ENCODE assay signal across 8 cellular contexts in genomic region chr22:17084554-17085276, GRCh38. TPM values are rescaled to one million over a fixed set of nuclear protein-coding genes. Genes with fewer than 3 reads are reported as not detected.
DNase-seq lines count a peak whose midpoint lies in the region; ATAC-seq, FAIRE-seq and TF ChIP-seq lines count a peak whose summit lies in the region.

TSS of gene IL17RA (plus strand) at chr22:17085000. CDS start at chr22:17085092, 92 bp downstream.

- CTCF ChIA-PET in activated CD4-positive, alpha-beta memory T cell treated with anti-CD3 and anti-CD28 coated beads for 36 hours (lab: Charles Lee), result interaction anchor here (1.0 to 2.0 kb wide), 3 partner anchors 10 to 87 kb away, joined by 5 to 10 read pairs (median 9); no protein-coding TSS in a partner anchor

- FAIRE-seq in GM19239 (lab: Jason Lieb, UNC), result peak; percentile 93

- peak; percentile 87 for TF ChIP-seq POLR2A in right lobe of liver (IDR thresholded peaks at IDR 0.05)

- H3K36me3 Mint-ChIP-seq in activated CD4-positive, alpha-beta memory T cell treated with anti-CD3 and anti-CD28 coated beads for 36 hours, result peaks cover 3% of the 10 kb centered on the region

- peak within 1 kb of the TSS; percentile 84 for H3K27ac Mint-ChIP-seq in activated CD4-positive, alpha-beta memory T cell treated with anti-CD3 and anti-CD28 coated beads for 36 hours

- peak within 1 kb of the TSS; percentile 79 for H3K4me3 Mint-ChIP-seq in activated CD4-positive, alpha-beta memory T cell treated with anti-CD3 and anti-CD28 coated beads for 36 hours

- H3K27me3 Mint-ChIP-seq in activated CD4-positive, alpha-beta memory T cell treated with anti-CD3 and anti-CD28 coated beads for 36 hours, result no peaks in the 10 kb centered on the region

- WGBS in right lobe of liver (ENCODE audit: insufficient coverage, low coverage, low lambda C conversion rate, missing lambda C conversion rate), result under 1% methylated on average over 17 of the region's 68 CpGs

- peak within 1 kb of the TSS; percentile 76 for H3K27ac ChIP-seq in duodenal mucosa (ENCODE audit: low read depth, low read length)
- H3K27ac ChIP-seq in right lobe of liver, result peak within 1 kb of the TSS; percentile 72 to 90 (median 88)

- intact Hi-C loops in activated CD4-positive, alpha-beta memory T cell treated with anti-CD3 and anti-CD28 coated beads for 36 hours (cut with micrococcal nuclease), result loop anchor here (5.0 to 10.0 kb wide), 3 partner anchors 133 to 690 kb away; partner anchors contain the start of genes ADA2, ATP6V1E1 and BID
- intact Hi-C loops in right lobe of liver (cut with DNase I), result loop anchor here in 1 of 2 donors (10.0 kb wide), 1 partner anchor 80 kb away; no protein-coding TSS in a partner anchor

- H3K9me3 Mint-ChIP-seq in activated CD4-positive, alpha-beta memory T cell treated with anti-CD3 and anti-CD28 coated beads for 36 hours, result no peaks in the 10 kb centered on the region

- H3K9ac ChIP-seq in duodenal mucosa (ENCODE audit: low read depth in 1 of 2, low read length in 2 of 2), result peak within 1 kb of the TSS; percentile 79 to 88

- H3K9me3 ChIP-seq in BE2C (no peaks in the 10 kb centered on the region), duodenal mucosa (ENCODE audit: control insufficient read depth in 1 of 2, low read length in 2 of 2) (no peaks in the 10 kb centered on the region), right lobe of liver (no peaks in the 10 kb centered on the region)

- ATAC-seq in HG03442 (IDR thresholded peaks at IDR 0.05; ENCODE audit: unreplicated experiment) (peak; percentile 90), right lobe of liver (peak; percentile 99 to 100 (median 99))

- peak within 1 kb of the TSS; percentile 56 for H3K4me3 ChIP-seq in BE2C (ENCODE audit: low read depth, low read length)
- peak within 1 kb of the TSS; percentile 81 to 86 for H3K4me3 ChIP-seq in duodenal mucosa (ENCODE audit: low read depth in 1 of 2, low read length in 2 of 2)
- H3K4me3 ChIP-seq in right lobe of liver, result peak within 1 kb of the TSS; percentile 97 to 99 (median 99)

- TF ChIP-seq CTCF in BE2C (IDR thresholded peaks at IDR 0.05; ENCODE audit: low read depth, low read length) (no peak), right lobe of liver (IDR thresholded peaks at IDR 0.05) (no peak)

- H3K36me3 ChIP-seq in BE2C, result no peaks in the 10 kb centered on the region
- H3K36me3 ChIP-seq in duodenal mucosa (ENCODE audit: control insufficient read depth in 1 of 2, insufficient read depth in 2 of 2, low read length in 2 of 2), result no peaks in the 10 kb centered on the region
- H3K36me3 ChIP-seq in right lobe of liver, result no peaks in the 10 kb centered on the region

- DNase-seq in BE2C, result peak; percentile 87
- peak; percentile 83 for DNase-seq in GM19239 (ENCODE audit: insufficient read length, low spot score)
- peak; percentile 98 for DNase-seq in NCI-H69 (lab: John Stamatoyannopoulos, UW)
- DNase-seq in activated CD4-positive, alpha-beta memory T cell treated with anti-CD3 and anti-CD28 coated beads for 36 hours, result peak; percentile 96
- peak; percentile 94 to 96 (median 96) for DNase-seq in right lobe of liver
- peak; percentile 92 for DNase-seq in stimulated activated CD4-positive, alpha-beta T cell treated with anti-CD3 and anti-CD28 coated beads, Interleukin-4, amount 100 ng/mL, for 24 hours

- peaks cover 45% of the 10 kb centered on the region for H3K4me1 Mint-ChIP-seq in activated CD4-positive, alpha-beta memory T cell treated with anti-CD3 and anti-CD28 coated beads for 36 hours (ENCODE audit: low read depth)

- POLR2A ChIA-PET in activated CD4-positive, alpha-beta memory T cell treated with anti-CD3 and anti-CD28 coated beads for 36 hours (lab: Charles Lee), result no interaction called here

- H3K27me3 ChIP-seq in BE2C (peaks cover 9% of the 10 kb centered on the region), duodenal mucosa (ENCODE audit: control insufficient read depth in 1 of 2, insufficient read depth in 2 of 2, low read length in 2 of 2) (no peaks in the 10 kb centered on the region), right lobe of liver (no peaks in the 10 kb centered on the region)

- H3K4me1 ChIP-seq in BE2C, result no peaks in the 10 kb centered on the region
- peaks cover 22 to 25% of the 10 kb centered on the region in 2 donors for H3K4me1 ChIP-seq in duodenal mucosa (ENCODE audit: control insufficient read depth in 1 of 2, insufficient read depth in 2 of 2, low read length in 2 of 2)
- H3K4me1 ChIP-seq in right lobe of liver, result no peaks in the 10 kb centered on the region

RNA-seq across cellular contexts. Expression of gene IL17RA, which starts in this region (rescaled TPM):
- 3.7 TPM for polyA plus RNA-seq in BE2C (2012; ENCODE audit: insufficient read depth, insufficient read length, low read depth)
- 10 to 100 TPM; 12.5 to 14.7 TPM for total RNA-seq in activated CD4-positive, alpha-beta memory T cell treated with anti-CD3 and anti-CD28 coated beads for 36 hours
- total RNA-seq in right lobe of liver, result 10 to 100 TPM in 3 of 6 experiments, 1 to 10 TPM in 3; 7.1 to 13.6 (median 9.6) TPM

Comparison
In these comparisons a context has a peak if more than half of its experiments do, and no peak if none do; other contexts are left out.
1. Peak in every context shown above with its lines: DNase-seq, ATAC-seq, H3K4me3 ChIP-seq and H3K27ac ChIP-seq.